Comparison of ENCODE assay signal across 1 cellular context in the genomic region with DNA sequence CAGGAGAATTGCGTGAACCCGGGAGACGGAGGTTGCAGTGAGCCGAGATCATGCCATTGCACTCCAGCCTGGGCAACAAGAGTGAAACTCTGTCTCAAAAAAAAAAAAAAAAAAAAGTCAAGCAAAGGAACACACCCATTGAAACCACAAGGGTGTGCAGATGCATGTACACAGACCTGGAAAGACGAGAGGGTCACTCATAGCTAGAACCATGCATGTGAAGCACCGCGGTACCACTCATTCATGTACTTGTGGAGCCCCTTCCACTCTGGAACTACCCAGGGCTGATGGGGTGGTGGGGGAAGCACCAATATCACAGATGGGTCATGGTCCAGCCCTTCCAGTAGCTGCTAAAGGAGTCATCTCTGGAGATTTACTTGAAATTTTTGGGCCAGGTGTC.
TF ChIP-seq lines count a peak whose summit lies in the region.

No MANE protein-coding gene starts in this region.

TF ChIP-seq in GM23338, 12 proteins besides CTCF, POLR2A, EP300 and RAD21 (continued from another document):
- TF ChIP-seq REST (IDR thresholded peaks at IDR 0.05; ENCODE audit: unreplicated experiment) (no peak), NANOG (IDR thresholded peaks at IDR 0.05; ENCODE audit: borderline replicate concordance) (no peak)
